In the genomic region with DNA sequence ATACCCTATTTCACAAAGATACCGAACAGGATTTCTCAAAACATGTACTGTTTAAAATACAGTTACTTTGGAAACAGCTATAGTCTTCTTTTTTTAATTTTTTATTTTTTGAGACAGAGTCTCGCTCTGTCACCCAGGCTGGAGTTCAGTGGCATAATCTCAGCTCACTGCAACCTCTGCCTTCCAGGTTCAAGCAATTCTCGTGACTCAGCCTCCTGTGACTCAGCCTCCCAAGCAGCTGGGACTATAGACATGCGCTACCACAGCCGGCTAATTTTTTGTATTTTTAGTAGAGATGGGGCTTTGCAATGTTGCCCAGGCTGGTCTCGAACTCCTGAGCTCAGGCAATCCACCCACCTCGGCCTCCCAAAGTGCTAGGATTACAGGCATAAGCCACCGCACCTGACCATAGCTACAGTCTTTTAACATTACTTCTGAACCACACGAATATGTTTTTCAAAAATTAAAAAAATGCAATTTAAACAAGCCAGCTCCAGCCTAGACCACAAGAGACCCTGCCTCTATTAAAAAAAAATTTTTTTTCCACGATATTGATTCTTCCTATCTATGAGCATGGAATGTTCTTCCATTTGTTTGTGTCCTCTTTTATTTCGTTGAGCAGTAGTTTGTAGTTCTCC, we compare ENCODE assay signal across 8 cellular contexts.
A peak's percentile ranks its signal among the peaks of the same experiment; 100 is the strongest.
DNase-seq lines count a peak whose midpoint lies in the region; TF ChIP-seq lines count a peak whose summit lies in the region.
"Not testable (repeated sequence)": the region's sequence is repeated elsewhere in the genome, so short reads cannot be mapped to it uniquely, and the experiment has no call there.

No MANE protein-coding gene starts in this region.

- H3K27me3 Mint-ChIP-seq in nephron progenitor cell (ENCODE audit: low read depth, poor library complexity), result not testable (repeated sequence)

- intact Hi-C loops in adrenal gland (cut with DNase I), result not testable (repeated sequence)

- 59 to 66% (median 64%) methylated on average over 11 of the region's 11 CpGs for WGBS in adrenal gland, 4 donors

- not testable (repeated sequence) for H3K4me3 Mint-ChIP-seq in nephron progenitor cell

- not testable (repeated sequence) for H3K36me3 ChIP-seq in adrenal gland (replicated peaks in 1 of 2); subcutaneous abdominal adipose tissue (ENCODE audit: control insufficient read depth in 5 of 5, insufficient read depth in 5 of 5, low read length in 5 of 5)

- not testable (repeated sequence) for H3K4me1 Mint-ChIP-seq in nephron progenitor cell

- H3K27ac ChIP-seq in adrenal gland (peak overlapping the region in 4 of 5 donors; percentile 22 to 70 (median 48)), epithelial cell of prostate (peak overlapping the region; percentile 49), subcutaneous abdominal adipose tissue (ENCODE audit: low read depth, low read length) (peak overlapping the region; percentile 55)

- H3K4me3 ChIP-seq in adrenal gland; subcutaneous abdominal adipose tissue (ENCODE audit: low read depth in 1 of 5, low read length in 5 of 5): not testable (repeated sequence)

- peaks cover 31% of the 10 kb centered on the region for H3K9me3 Mint-ChIP-seq in nephron progenitor cell

- H3K4me1 ChIP-seq in adrenal gland (replicated peaks in 1 of 2) (peaks cover 0 to 20% of the 10 kb centered on the region in 2 donors), subcutaneous abdominal adipose tissue (ENCODE audit: control insufficient read depth in 5 of 5, insufficient read depth in 5 of 5, low read length in 5 of 5) (peaks cover 0 to 28% (median 24%) of the 10 kb centered on the region in 5 donors)

- not testable (repeated sequence) for H3K9me3 ChIP-seq in adrenal gland (replicated peaks in 1 of 3); subcutaneous abdominal adipose tissue (ENCODE audit: control insufficient read depth in 5 of 5, low read length in 5 of 5)

- peak in 1 of 2 donors; percentile 22 for TF ChIP-seq POLR2A in adrenal gland (IDR thresholded peaks at IDR 0.05)

- DNase-seq in Caki2 (ENCODE audit: low read depth) (peak; percentile 62), KBM-7 (peak; percentile 26), RPMI8226 (peak; percentile 54), adrenal gland (peak; percentile 52 to 84 (median 80)), epithelial cell of prostate (ENCODE audit: low read depth, low spot score) (peak; percentile 27), iris pigment epithelial cell (ENCODE audit: low read depth) (peak; percentile 91)
- not testable (repeated sequence) for DNase-seq in nephron progenitor cell

- not testable (repeated sequence) for TF ChIP-seq CTCF in adrenal gland (IDR thresholded peaks at IDR 0.05); nephron progenitor cell (IDR thresholded peaks at IDR 0.05)

- H3K27ac Mint-ChIP-seq in nephron progenitor cell, result peak overlapping the region; percentile 19

- H3K27me3 ChIP-seq in adrenal gland; subcutaneous abdominal adipose tissue (ENCODE audit: control insufficient read depth in 5 of 5, insufficient read depth in 4 of 5, low read length in 5 of 5): not testable (repeated sequence)

- peak overlapping the region in 2 of 5 donors; percentile 10 to 44 for H3K9ac ChIP-seq in subcutaneous abdominal adipose tissue (ENCODE audit: low read length in 5 of 5)

- peaks cover 66% of the 10 kb centered on the region for H3K36me3 Mint-ChIP-seq in nephron progenitor cell (ENCODE audit: low read depth)

- in situ Hi-C loops in Caki2 (cut with HindIII; ENCODE audit: low pct_unique_long_range_greater_than_20kb, low sequenced_read_pairs); KBM-7 (cut with MboI; ENCODE audit: low pct_unique_long_range_greater_than_20kb, low sequenced_read_pairs): not testable (repeated sequence)
